In the genomic region with DNA sequence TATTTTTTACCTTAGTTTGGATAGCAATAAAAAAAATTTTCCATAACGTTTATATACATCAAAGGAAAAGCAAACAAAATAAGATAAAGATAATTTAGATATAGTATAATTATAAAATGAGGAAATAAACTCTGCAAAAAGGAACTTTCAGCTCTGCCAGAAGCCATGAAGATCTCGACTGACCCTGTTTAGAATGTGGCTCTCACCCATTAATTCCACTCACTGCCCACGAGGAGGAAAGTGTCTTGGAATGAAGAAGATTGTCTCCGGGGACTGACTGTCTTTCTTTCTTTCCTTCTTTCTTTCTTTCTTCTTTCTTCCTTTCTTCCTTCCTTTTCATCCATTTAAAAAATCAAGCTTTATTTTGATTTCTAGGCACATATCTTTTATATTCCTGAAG, we compare ENCODE assay signal across 16 cellular contexts. TPM values are rescaled to one million over a fixed set of nuclear protein-coding genes. Genes with fewer than 3 reads are reported as not detected.
DNase-seq lines count a peak whose midpoint lies in the region; ATAC-seq and TF ChIP-seq lines count a peak whose summit lies in the region.
"Had no signal": no experiment of that assay in that cellular context is flagged by ENCODE, and none has a peak within 500 bp of the region (broad histone marks: within the 10 kb centered on the region; RNA-seq: fewer than 3 reads in every experiment).

No MANE protein-coding gene starts in this region.

- H3K27me3 ChIP-seq in esophagus muscularis mucosa = peaks cover 0 to 26% (median 0%) of the 10 kb centered on the region in 4 donors

- intact Hi-C loops in esophagus muscularis mucosa (cut with DNase I) (no loop called here), sciatic nerve (cut with DNase I) (no loop called here)

- no peak for TF ChIP-seq CTCF in esophagus muscularis mucosa (IDR thresholded peaks at IDR 0.05)

- no peaks in the 10 kb centered on the region for H3K4me1 ChIP-seq in esophagus muscularis mucosa
- H3K4me1 ChIP-seq: HAP-1 had no signal

- TF ChIP-seq POLR2A in esophagus muscularis mucosa (IDR thresholded peaks at IDR 0.05; ENCODE audit: low read depth) = no peak

- DNase-seq in NOMO-1 treated with DMSO at 0.1 percent for 48 hours (lab: John Stamatoyannopoulos, UW; ENCODE audit: unreplicated experiment) (peak; percentile 26), NOMO-1 treated with dmso at 0.1 percent for 144 hours (lab: John Stamatoyannopoulos, UW; ENCODE audit: unreplicated experiment) (no peak), MV-4-11 (lab: John Stamatoyannopoulos, UW) (peak; percentile 58), esophagus muscularis mucosa (ENCODE audit: extremely low spot score) (peak; percentile 17), sciatic nerve (ENCODE audit: low spot score) (no peak), DMS53 treated with DMSO at 0.1 percent for 48 hours (lab: John Stamatoyannopoulos, UW; ENCODE audit: unreplicated experiment) (no peak), COR-L47 (lab: John Stamatoyannopoulos, UW) (no peak)
- DNase-seq: 8988T; AML-193; CD4-positive, alpha-beta memory T cell; DMS153; DND-41; GDM1 had no signal

- no peak for TF ChIP-seq EP300 in esophagus muscularis mucosa (IDR thresholded peaks at IDR 0.05)

- no peak overlapping the region for H3K4me3 ChIP-seq in esophagus muscularis mucosa
- H3K4me3 ChIP-seq: HAP-1 had no signal

- H3K36me3 ChIP-seq in esophagus muscularis mucosa = no peaks in the 10 kb centered on the region
- H3K36me3 ChIP-seq: HAP-1 had no signal

- H3K27ac ChIP-seq in esophagus muscularis mucosa (replicated peaks in 1 of 4) = no peak overlapping the region

- WGBS in esophagus muscularis mucosa = 54% methylated on average over 4 of the region's 4 CpGs

- no peaks in the 10 kb centered on the region for H3K9me3 ChIP-seq in esophagus muscularis mucosa
- H3K9me3 ChIP-seq: HAP-1 had no signal

- ATAC-seq in sciatic nerve = no peak

RNA-seq across cellular contexts. Expression of a gene that starts 20.1 kb away (rescaled TPM):
- total RNA-seq in esophagus muscularis mucosa (not detected), sciatic nerve (not detected)
- total RNA-seq: CD4-positive, alpha-beta memory T cell; H1; HT1080 had no signal

Comparison
In these comparisons a context has a peak if more than half of its experiments do, and no peak if none do; other contexts are left out.
1. DNase-seq: peak in NOMO-1 treated with DMSO at 0.1 percent for 48 hours (single experiment), MV-4-11 (single experiment) and esophagus muscularis mucosa (single experiment); none in NOMO-1 treated with dmso at 0.1 percent for 144 hours (single experiment), sciatic nerve (single experiment), DMS53 treated with DMSO at 0.1 percent for 48 hours (single experiment) and COR-L47 (single experiment).